In genomic region chr19:54077334-54077733, GRCh38 we compare ENCODE assay signal across 1 cellular context.
TF ChIP-seq lines count a peak whose summit lies in the region.

No MANE protein-coding gene starts in this region.

TF ChIP-seq in WTC11, 78 proteins besides CTCF, POLR2A, EP300 and RAD21 (continued from another document):
- TF ChIP-seq E2F1 (CRISPR knock-in tag; IDR thresholded peaks at IDR 0.05) (no peak), CREM (CRISPR knock-in tag; IDR thresholded peaks at IDR 0.05) (no peak), ZNF425 (CRISPR knock-in tag; conservative IDR thresholded peaks at IDR 0.05) (no peak), ERG (CRISPR knock-in tag; IDR thresholded peaks at IDR 0.05) (no peak), ZNF512 (CRISPR knock-in tag; IDR thresholded peaks at IDR 0.05; ENCODE audit: borderline replicate concordance) (no peak), SOX15 (CRISPR knock-in tag; IDR thresholded peaks at IDR 0.05) (no peak), ATF3 (CRISPR knock-in tag; conservative IDR thresholded peaks at IDR 0.05) (no peak)
